Comparison of ENCODE assay signal across 24 cellular contexts in genomic region chr5:150181766-150182545, GRCh38. TPM values are rescaled to one million over a fixed set of nuclear protein-coding genes. Genes with fewer than 3 reads are reported as not detected.
DNase-seq lines count a peak whose midpoint lies in the region; ATAC-seq and TF ChIP-seq lines count a peak whose summit lies in the region.
"Had no signal": no experiment of that assay in that cellular context is flagged by ENCODE, and none has a peak within 500 bp of the region (broad histone marks: within the 10 kb centered on the region; RNA-seq: fewer than 3 reads in every experiment).

No MANE protein-coding gene starts in this region.

- H3K27me3 ChIP-seq in ascending aorta = no peaks in the 10 kb centered on the region
- H3K27me3 ChIP-seq in neural progenitor cell = peaks cover 17% of the 10 kb centered on the region
- H3K27me3 ChIP-seq in upper lobe of right lung = no peaks in the 10 kb centered on the region
- peaks cover 0 to 21% (median 0%) of the 10 kb centered on the region in 4 donors for H3K27me3 ChIP-seq in esophagus squamous epithelium
- H3K27me3 ChIP-seq: neutrophil, sigmoid colon, testis had no signal

- H3K36me3 ChIP-seq in HEK293 (ENCODE audit: control insufficient read depth in 2 of 2, insufficient read depth in 1 of 2, low read length in 2 of 2) (no peaks in the 10 kb centered on the region), ascending aorta (no peaks in the 10 kb centered on the region), neural progenitor cell (no peaks in the 10 kb centered on the region), upper lobe of right lung (no peaks in the 10 kb centered on the region), esophagus squamous epithelium (no peaks in the 10 kb centered on the region)
- H3K36me3 ChIP-seq: neutrophil, sigmoid colon had no signal

- no peak overlapping the region for H3K27ac ChIP-seq in HEK293 (ENCODE audit: extremely low read depth, low read depth, low read length)
- peak overlapping the region; percentile 95 to 96 for H3K27ac ChIP-seq in ascending aorta
- no peak overlapping the region for H3K27ac ChIP-seq in neural progenitor cell
- H3K27ac ChIP-seq in upper lobe of right lung = peak overlapping the region; percentile 71
- peak overlapping the region in 2 of 4 donors; percentile 75 to 83 for H3K27ac ChIP-seq in esophagus squamous epithelium
- H3K27ac ChIP-seq: neutrophil had no signal

- peaks cover 28% of the 10 kb centered on the region for H3K4me1 Mint-ChIP-seq in neural progenitor cell
- H3K4me1 Mint-ChIP-seq: activated CD4-positive, alpha-beta T cell treated with anti-CD3 and anti-CD28 coated beads, Interleukin-2, amount 10 ng/mL, durations not matched to agents 24 days and 14 days; activated naive CD8-positive, alpha-beta T cell treated with anti-CD3 and anti-CD28 coated beads, Interleukin-2, amount 50 U/mL, for 24 hours had no signal

- H2AFZ ChIP-seq in neural progenitor cell (replicated peaks) = no peak overlapping the region

- no peaks in the 10 kb centered on the region for H3K79me2 ChIP-seq in neural progenitor cell (ENCODE audit: low read depth)

- 80 to 85% methylated on average over 3 to 8 of the region's 9 CpGs for WGBS in esophagus squamous epithelium, 2 donors

- no peak overlapping the region for H3K4me3 Mint-ChIP-seq in neural progenitor cell
- H3K4me3 Mint-ChIP-seq: activated CD4-positive, alpha-beta T cell treated with anti-CD3 and anti-CD28 coated beads, Interleukin-2, amount 10 ng/mL, durations not matched to agents 24 days and 14 days; activated naive CD8-positive, alpha-beta T cell treated with anti-CD3 and anti-CD28 coated beads, Interleukin-2, amount 50 U/mL, for 24 hours; activated T-cell treated with anti-CD3 and anti-CD28 coated beads, Interleukin-2, amount 50 U/mL, for 24 hours had no signal

- no peak overlapping the region for H3K9ac ChIP-seq in neural progenitor cell

- POLR2A ChIA-PET in HEK293 (lab: Yijun Ruan, JAX) = no interaction called here

- H3K9me3 Mint-ChIP-seq in neural progenitor cell = peaks cover 2% of the 10 kb centered on the region
- H3K9me3 Mint-ChIP-seq: activated CD4-positive, alpha-beta T cell treated with anti-CD3 and anti-CD28 coated beads, Interleukin-2, amount 10 ng/mL, durations not matched to agents 24 days and 14 days; activated naive CD8-positive, alpha-beta T cell treated with anti-CD3 and anti-CD28 coated beads, Interleukin-2, amount 50 U/mL, for 24 hours; activated T-cell treated with anti-CD3 and anti-CD28 coated beads, Interleukin-2, amount 50 U/mL, for 24 hours had no signal

- TF ChIP-seq CTCF in HEK293 (tag by site-specific recombination; IDR thresholded peaks at IDR 0.05) (no peak), ascending aorta (IDR thresholded peaks at IDR 0.05) (no peak), neural progenitor cell (IDR thresholded peaks at IDR 0.05) (no peak), upper lobe of right lung (IDR thresholded peaks at IDR 0.05) (no peak), esophagus squamous epithelium (IDR thresholded peaks at IDR 0.05) (no peak)

- H3F3A ChIP-seq in neural progenitor cell (ENCODE audit: low read depth) = no peaks in the 10 kb centered on the region

- H3K27me3 Mint-ChIP-seq in neural progenitor cell (ENCODE audit: insufficient read depth, low read depth) = peaks cover 12% of the 10 kb centered on the region
- H3K27me3 Mint-ChIP-seq: activated naive CD8-positive, alpha-beta T cell treated with anti-CD3 and anti-CD28 coated beads, Interleukin-2, amount 50 U/mL, for 24 hours; activated T-cell treated with anti-CD3 and anti-CD28 coated beads, Interleukin-2, amount 50 U/mL, for 24 hours had no signal

- H4K20me1 ChIP-seq in neural progenitor cell (ENCODE audit: low read depth) = no peaks in the 10 kb centered on the region

- H3K4me2 ChIP-seq in neural progenitor cell = no peak overlapping the region

- TF ChIP-seq POLR2A in esophagus squamous epithelium (IDR thresholded peaks at IDR 0.05) = no peak

- DNase-seq in ascending aorta (ENCODE audit: low spot score in 2 of 2) (no peak), neural progenitor cell (ENCODE audit: low spot score) (no peak), upper lobe of right lung (no peak), NCI-H748 treated with DMSO at 0.1 percent for 48 hours (lab: John Stamatoyannopoulos, UW) (no peak), esophagus squamous epithelium (lab: John Stamatoyannopoulos, UW) (no peak)
- DNase-seq: activated CD4-positive, alpha-beta T cell treated with anti-CD3 and anti-CD28 coated beads, Interleukin-2, amount 10 ng/mL, durations not matched to agents 24 days and 14 days; activated naive CD8-positive, alpha-beta T cell treated with anti-CD3 and anti-CD28 coated beads, Interleukin-2, amount 50 U/mL, for 24 hours; activated T-cell treated with anti-CD3 and anti-CD28 coated beads, Interleukin-2, amount 50 U/mL, for 24 hours; COR-L47; DND-41; effector CD8-positive, alpha-beta T cell; hippocampal formation; sigmoid colon; stimulated activated CD4-positive, alpha-beta T cell treated with anti-CD3 and anti-CD28 coated beads, Interleukin-15, amount 100 ng/mL, for 24 hours; stimulated activated naive CD4-positive, alpha-beta T cell treated with Interleukin-2 at 50 U/mL for 16 hours; T1000; testis had no signal

- H3K27ac Mint-ChIP-seq in neural progenitor cell = peak overlapping the region; percentile 58
- H3K27ac Mint-ChIP-seq: activated CD4-positive, alpha-beta T cell treated with anti-CD3 and anti-CD28 coated beads, Interleukin-2, amount 10 ng/mL, durations not matched to agents 24 days and 14 days; activated naive CD8-positive, alpha-beta T cell treated with anti-CD3 and anti-CD28 coated beads, Interleukin-2, amount 50 U/mL, for 24 hours; activated T-cell treated with anti-CD3 and anti-CD28 coated beads, Interleukin-2, amount 50 U/mL, for 24 hours had no signal

- H3K4me3 ChIP-seq in HEK293 (ENCODE audit: low read depth, low read length) (no peak overlapping the region), ascending aorta (no peak overlapping the region), neural progenitor cell (no peak overlapping the region), upper lobe of right lung (no peak overlapping the region), esophagus squamous epithelium (no peak overlapping the region)
- H3K4me3 ChIP-seq: sigmoid colon, testis had no signal

- H3K36me3 Mint-ChIP-seq in neural progenitor cell = no peaks in the 10 kb centered on the region

- no peak for ATAC-seq in upper lobe of right lung
- no peak for ATAC-seq in HG02973 (IDR thresholded peaks at IDR 0.05; ENCODE audit: unreplicated experiment)
- ATAC-seq: activated naive CD8-positive, alpha-beta T cell treated with anti-CD3 and anti-CD28 coated beads, Interleukin-2, amount 50 U/mL, for 24 hours; HepG2 had no signal

- CTCF ChIA-PET in HEK293 (lab: Yijun Ruan, JAX) = interaction anchor here (1.1 kb wide), 1 partner anchor 169 kb away, joined by 3 read pairs; no protein-coding TSS in a partner anchor

- H3K4me1 ChIP-seq in HEK293 (ENCODE audit: control insufficient read depth, insufficient read depth, low read length) = 0 out of 2 replicates have a peak, but pooled peaks cover 3% of the 10 kb centered on the region
- peaks cover 12 to 31% of the 10 kb centered on the region in 2 donors for H3K4me1 ChIP-seq in ascending aorta
- H3K4me1 ChIP-seq in neural progenitor cell = peaks cover 11% of the 10 kb centered on the region
- peaks cover 18% of the 10 kb centered on the region for H3K4me1 ChIP-seq in upper lobe of right lung
- H3K4me1 ChIP-seq in esophagus squamous epithelium = peaks cover 5 to 36% (median 18%) of the 10 kb centered on the region in 3 donors

- intact Hi-C loops in ascending aorta (cut with DNase I) (loop anchor here (2.0 kb wide), 1 partner anchor 51 kb away; no protein-coding TSS in a partner anchor), upper lobe of right lung (cut with DNase I) (no loop called here), esophagus squamous epithelium (cut with DNase I) (no loop called here)

- H3K9me3 ChIP-seq in HEK293 (ENCODE audit: control insufficient read depth, insufficient read depth, low read depth, low read length) (no peaks in the 10 kb centered on the region), ascending aorta (no peaks in the 10 kb centered on the region), neural progenitor cell (ENCODE audit: low read depth) (no peaks in the 10 kb centered on the region), upper lobe of right lung (no peaks in the 10 kb centered on the region), esophagus squamous epithelium (no peaks in the 10 kb centered on the region)
- H3K9me3 ChIP-seq: neutrophil, sigmoid colon, testis had no signal

TF ChIP-seq in HEK293, 187 proteins besides CTCF, POLR2A, EP300 and RAD21:
- TF ChIP-seq ZNF629 (tag by site-specific recombination; IDR thresholded peaks at IDR 0.05) = no peak
- TF ChIP-seq ZBTB20 (tag by site-specific recombination; IDR thresholded peaks at IDR 0.05) = peak; percentile 38; the same call in 1 of the 2 replicates
- no peak for TF ChIP-seq ZNF140 (tag by site-specific recombination; IDR thresholded peaks at IDR 0.05)

RNA-seq across cellular contexts. Expression of gene SLC6A7, which starts 7.9 kb away (rescaled TPM):
- total RNA-seq in ascending aorta = not detected
- not detected in 2 replicates for total RNA-seq in neural progenitor cell (ENCODE audit: low replicate concordance)
- not detected for total RNA-seq in upper lobe of right lung
- total RNA-seq in esophagus squamous epithelium = not detected
- total RNA-seq: activated CD4-positive, alpha-beta T cell treated with anti-CD3 and anti-CD28 coated beads, Interleukin-2, amount 10 ng/mL, durations not matched to agents 24 days and 14 days; epithelial cell of proximal tubule; HepG2; LHCN-M2; sigmoid colon had no signal

RNA-seq across cellular contexts. Expression of gene CDX1, which starts 15.4 kb away (rescaled TPM):
- total RNA-seq in ascending aorta (not detected), neural progenitor cell (ENCODE audit: low replicate concordance) (not detected in 2 replicates), upper lobe of right lung (not detected), esophagus squamous epithelium (not detected)
- total RNA-seq: activated CD4-positive, alpha-beta T cell treated with anti-CD3 and anti-CD28 coated beads, Interleukin-2, amount 10 ng/mL, durations not matched to agents 24 days and 14 days; epithelial cell of proximal tubule; HepG2; LHCN-M2; NCI-H460 had no signal

RNA-seq across cellular contexts. Expression of gene PDGFRB, which starts 26.3 kb away (rescaled TPM):
- total RNA-seq in ascending aorta (341 TPM), neural progenitor cell (ENCODE audit: low replicate concordance) (8.9 and 16.6 TPM in 2 replicates), upper lobe of right lung (120 TPM), esophagus squamous epithelium (10 to 100 TPM in 3 of 4 donors, 1 to 10 TPM in 1; 5.6 to 51.7 (median 31.0) TPM)

Comparison
In these comparisons a context has a peak if more than half of its experiments do, and no peak if none do; other contexts are left out.
1. H3K27ac ChIP-seq: peak in ascending aorta (2 of 2) and upper lobe of right lung (single experiment); none in HEK293 (single experiment) and neural progenitor cell (single experiment).